Comparison of ENCODE assay signal across 8 cellular contexts in genomic region chr12:641321-641720, GRCh38. TPM values are rescaled to one million over a fixed set of nuclear protein-coding genes. Genes with fewer than 3 reads are reported as not detected.
A peak's percentile ranks its signal among the peaks of the same experiment; 100 is the strongest.
DNase-seq lines count a peak whose midpoint lies in the region; ATAC-seq and TF ChIP-seq lines count a peak whose summit lies in the region.
"Not testable (repeated sequence)": the region's sequence is repeated elsewhere in the genome, so short reads cannot be mapped to it uniquely, and the experiment has no call there.
"Had no signal": no experiment of that assay in that cellular context is flagged by ENCODE, and none has a peak within 500 bp of the region (broad histone marks: within the 10 kb centered on the region; RNA-seq: fewer than 3 reads in every experiment).

No MANE protein-coding gene starts in this region.

- H3K27ac Mint-ChIP-seq in Caco-2 (ENCODE audit: unreplicated experiment) (peak overlapping the region; percentile 62), immature natural killer cell (peak overlapping the region; percentile 48 to 97 (median 88)), osteocyte (ENCODE audit: unreplicated experiment) (peak overlapping the region; percentile 79)
- H3K27ac Mint-ChIP-seq in activated T-cell treated with anti-CD3 and anti-CD28 coated beads, Interleukin-2, amount 50 U/mL, for 24 hours, result peak overlapping the region; percentile 90
- H3K27ac Mint-ChIP-seq in naive thymus-derived CD4-positive, alpha-beta T cell, result peak overlapping the region in 8 of 9 donors; percentile 56 to 96 (median 86)
- peak overlapping the region; percentile 93 for H3K27ac Mint-ChIP-seq in stimulated activated effector memory CD8-positive, alpha-beta T cell treated with anti-CD3 and anti-CD28 coated beads, Interleukin-12 subunit alpha, Interleukin-12 subunit beta, amount 100 ng/mL, for 72 hours

- CTCF ChIA-PET in Caco-2 (lab: Charles Lee), result not testable (repeated sequence)
- CTCF ChIA-PET in naive thymus-derived CD4-positive, alpha-beta T cell (lab: Charles Lee), result interaction anchor here (1.0 to 1.9 kb wide), 2 partner anchors 110 to 173 kb away, joined by 3 to 6 read pairs; no protein-coding TSS in a partner anchor

- H3K9me3 ChIP-seq in Caco-2; ascending aorta; naive thymus-derived CD4-positive, alpha-beta T cell (ENCODE audit: control insufficient read depth in 2 of 3, low read length in 3 of 3): not testable (repeated sequence)

- intact Hi-C loops in Caco-2 (cut with micrococcal nuclease; ENCODE audit: unreplicated experiment); naive thymus-derived CD4-positive, alpha-beta T cell (cut with micrococcal nuclease): not testable (repeated sequence)
- intact Hi-C loops in ascending aorta (cut with DNase I), result loop anchor here (5.0 kb wide), 1 partner anchor 81 kb away; no protein-coding TSS in a partner anchor

- TF ChIP-seq CTCF in Caco-2 (IDR thresholded peaks at IDR 0.05; ENCODE audit: insufficient read depth in 1 of 2, low read depth in 1 of 2, low read length in 1 of 2, severe bottlenecking in 1 of 2, unreplicated experiment in 1 of 2); ascending aorta (IDR thresholded peaks at IDR 0.05); osteocyte (IDR thresholded peaks at IDR 0.05): not testable (repeated sequence)

- not testable (repeated sequence) for H3K9me3 Mint-ChIP-seq in Caco-2 (ENCODE audit: unreplicated experiment); activated T-cell treated with anti-CD3 and anti-CD28 coated beads, Interleukin-2, amount 50 U/mL, for 24 hours; immature natural killer cell; naive thymus-derived CD4-positive, alpha-beta T cell; osteocyte (ENCODE audit: unreplicated experiment); stimulated activated effector memory CD8-positive, alpha-beta T cell treated with anti-CD3 and anti-CD28 coated beads, Interleukin-12 subunit alpha, Interleukin-12 subunit beta, amount 100 ng/mL, for 72 hours

- H3K4me1 Mint-ChIP-seq in Caco-2 (ENCODE audit: low read depth, unreplicated experiment), result peaks cover 34% of the 10 kb centered on the region
- H3K4me1 Mint-ChIP-seq in activated T-cell treated with anti-CD3 and anti-CD28 coated beads, Interleukin-2, amount 50 U/mL, for 24 hours (ENCODE audit: low read depth), result peaks cover 70% of the 10 kb centered on the region
- H3K4me1 Mint-ChIP-seq in immature natural killer cell, result peaks cover 31 to 47% of the 10 kb centered on the region in 2 donors
- peaks cover 29 to 76% (median 61%) of the 10 kb centered on the region in 7 donors for H3K4me1 Mint-ChIP-seq in naive thymus-derived CD4-positive, alpha-beta T cell
- peaks cover 41% of the 10 kb centered on the region for H3K4me1 Mint-ChIP-seq in osteocyte (ENCODE audit: unreplicated experiment)
- H3K4me1 Mint-ChIP-seq in stimulated activated effector memory CD8-positive, alpha-beta T cell treated with anti-CD3 and anti-CD28 coated beads, Interleukin-12 subunit alpha, Interleukin-12 subunit beta, amount 100 ng/mL, for 72 hours, result peaks cover 64% of the 10 kb centered on the region

- H3K27me3 ChIP-seq in Caco-2 (replicated peaks; ENCODE audit: control insufficient read depth, insufficient read depth, low read length); ascending aorta; naive thymus-derived CD4-positive, alpha-beta T cell (ENCODE audit: control insufficient read depth in 2 of 2, insufficient read depth in 2 of 2, low read length in 2 of 2): not testable (repeated sequence)

- H3K4me3 ChIP-seq in Caco-2 (ENCODE audit: low read depth, low read length); ascending aorta; naive thymus-derived CD4-positive, alpha-beta T cell (ENCODE audit: low read length): not testable (repeated sequence)

- peak overlapping the region; percentile 12 to 99 for H3K27ac ChIP-seq in ascending aorta
- not testable (repeated sequence) for H3K27ac ChIP-seq in naive thymus-derived CD4-positive, alpha-beta T cell (ENCODE audit: low read depth, low read length)

- peaks cover 20% of the 10 kb centered on the region for H3K4me1 ChIP-seq in Caco-2
- peaks cover 14 to 28% of the 10 kb centered on the region in 2 donors for H3K4me1 ChIP-seq in ascending aorta
- H3K4me1 ChIP-seq in naive thymus-derived CD4-positive, alpha-beta T cell (ENCODE audit: control insufficient read depth in 2 of 2, insufficient read depth in 2 of 2, low read length in 2 of 2), result peaks cover 20 to 30% of the 10 kb centered on the region in 2 donors

- not testable (repeated sequence) for H3K36me3 ChIP-seq in Caco-2 (ENCODE audit: control insufficient read depth, insufficient read depth, low read length); ascending aorta; naive thymus-derived CD4-positive, alpha-beta T cell (ENCODE audit: control insufficient read depth in 2 of 3, insufficient read depth in 3 of 3, low read length in 3 of 3)

- POLR2A ChIA-PET in Caco-2 (lab: Charles Lee), result interaction anchor here (2.0 kb wide), 1 partner anchor 9 kb away, joined by 11 read pairs; no protein-coding TSS in a partner anchor
- POLR2A ChIA-PET in naive thymus-derived CD4-positive, alpha-beta T cell (lab: Charles Lee), result interaction anchor here (0.6 to 2.9 kb wide), 4 partner anchors 44 to 585 kb away, joined by 3 to 36 read pairs (median 6); partner anchors contain the start of gene WNK1

- not testable (repeated sequence) for ATAC-seq in naive thymus-derived CD4-positive, alpha-beta T cell; stimulated activated effector memory CD8-positive, alpha-beta T cell treated with anti-CD3 and anti-CD28 coated beads, Interleukin-12 subunit alpha, Interleukin-12 subunit beta, amount 100 ng/mL, for 72 hours

- not testable (repeated sequence) for BruUV-seq in Caco-2 (replicated peaks; lab: Mats Ljungman, UMichigan)

- not testable (repeated sequence) for DNase-seq in Caco-2; ascending aorta (ENCODE audit: low spot score in 2 of 2); immature natural killer cell; naive thymus-derived CD4-positive, alpha-beta T cell; osteocyte (ENCODE audit: extremely low spot score, unreplicated experiment); stimulated activated effector memory CD8-positive, alpha-beta T cell treated with anti-CD3 and anti-CD28 coated beads, Interleukin-12 subunit alpha, Interleukin-12 subunit beta, amount 100 ng/mL, for 72 hours (ENCODE audit: low spot score in 2 of 2)
- DNase-seq in activated T-cell treated with anti-CD3 and anti-CD28 coated beads, Interleukin-2, amount 50 U/mL, for 24 hours, result peak; percentile 28

- not testable (repeated sequence) for H3K36me3 Mint-ChIP-seq in Caco-2 (ENCODE audit: insufficient read depth, unreplicated experiment); activated T-cell treated with anti-CD3 and anti-CD28 coated beads, Interleukin-2, amount 50 U/mL, for 24 hours (ENCODE audit: low read depth); immature natural killer cell; osteocyte (ENCODE audit: unreplicated experiment); stimulated activated effector memory CD8-positive, alpha-beta T cell treated with anti-CD3 and anti-CD28 coated beads, Interleukin-12 subunit alpha, Interleukin-12 subunit beta, amount 100 ng/mL, for 72 hours
- H3K36me3 Mint-ChIP-seq in naive thymus-derived CD4-positive, alpha-beta T cell, result peaks cover 0 to 14% (median 0%) of the 10 kb centered on the region in 5 donors

- H3K4me3 Mint-ChIP-seq in Caco-2 (ENCODE audit: unreplicated experiment) (peak overlapping the region; percentile 78), immature natural killer cell (peak overlapping the region in 2 of 5 donors; percentile 44)
- H3K4me3 Mint-ChIP-seq in activated T-cell treated with anti-CD3 and anti-CD28 coated beads, Interleukin-2, amount 50 U/mL, for 24 hours, result peak overlapping the region; percentile 73
- H3K4me3 Mint-ChIP-seq in naive thymus-derived CD4-positive, alpha-beta T cell, result peak overlapping the region in 7 of 10 donors; percentile 9 to 88 (median 35)
- not testable (repeated sequence) for H3K4me3 Mint-ChIP-seq in osteocyte (ENCODE audit: unreplicated experiment)
- H3K4me3 Mint-ChIP-seq in stimulated activated effector memory CD8-positive, alpha-beta T cell treated with anti-CD3 and anti-CD28 coated beads, Interleukin-12 subunit alpha, Interleukin-12 subunit beta, amount 100 ng/mL, for 72 hours, result peak overlapping the region; percentile 77

- H3K27me3 Mint-ChIP-seq in Caco-2 (ENCODE audit: insufficient read depth, unreplicated experiment); activated T-cell treated with anti-CD3 and anti-CD28 coated beads, Interleukin-2, amount 50 U/mL, for 24 hours; naive thymus-derived CD4-positive, alpha-beta T cell; osteocyte (ENCODE audit: unreplicated experiment): not testable (repeated sequence)
- H3K27me3 Mint-ChIP-seq in immature natural killer cell (ENCODE audit: low read depth in 3 of 3), result peaks cover 7 to 21% (median 21%) of the 10 kb centered on the region in 3 donors

RNA-seq across cellular contexts. Expression of gene NINJ2, which starts 21.9 kb away (rescaled TPM):
- total RNA-seq in Caco-2 (2022) (6.5 and 7.0 TPM in 2 replicates), ascending aorta (24.1 TPM), osteocyte (1.3 and 2.3 TPM in 2 replicates)
- 10 to 100 TPM; 18.2 to 42.3 (median 25.7) TPM for polyA plus RNA-seq in immature natural killer cell
- total RNA-seq in naive thymus-derived CD4-positive, alpha-beta T cell, result 10 to 100 TPM in 1 of 5 experiments, 1 to 10 TPM in 3, under 1 TPM in 1; 0.84 to 11.2 (median 2.1) TPM
- polyA plus RNA-seq in naive thymus-derived CD4-positive, alpha-beta T cell, result 10 to 100 TPM in 1 of 2 donors, 1 to 10 TPM in 1; 8.8 to 10.0 TPM
- total RNA-seq: Daoy had no signal
